Comparison of ENCODE assay signal across 24 cellular contexts in genomic region chr9:32456564-32456963, GRCh38.
A peak's percentile ranks its signal among the peaks of the same experiment; 100 is the strongest.
DNase-seq lines count a peak whose midpoint lies in the region; TF ChIP-seq lines count a peak whose summit lies in the region.
"Had no signal": no experiment of that assay in that cellular context is flagged by ENCODE, and none has a peak within 500 bp of the region (broad histone marks: within the 10 kb centered on the region; RNA-seq: fewer than 3 reads in every experiment).

No MANE protein-coding gene starts in this region.

- TF ChIP-seq CTCF in AG10803 (conservative IDR thresholded peaks at IDR 0.05; ENCODE audit: low read length) = no peak
- TF ChIP-seq CTCF in choroid plexus epithelial cell (conservative IDR thresholded peaks at IDR 0.05; ENCODE audit: low read depth, low read length) = no peak

- H3K9me3 ChIP-seq in HAP-1 = no peaks in the 10 kb centered on the region
- H3K9me3 ChIP-seq: colonic mucosa, neutrophil, testis had no signal

- H3K23ac ChIP-seq in mesendoderm (ENCODE audit: low read length) = no peak overlapping the region

- no peaks in the 10 kb centered on the region for H3K79me1 ChIP-seq in mesendoderm (ENCODE audit: low read length)

- H3K18ac ChIP-seq in mesendoderm (ENCODE audit: low read length) = no peak overlapping the region

- in situ Hi-C loops in HAP-1 (cut with MboI; ENCODE audit: low sequenced_read_pairs) = no loop called here

- no peak overlapping the region for H3K27ac ChIP-seq in mesendoderm (ENCODE audit: low read depth, low read length)
- H3K27ac ChIP-seq: colonic mucosa, neutrophil had no signal

- H3K4me3 ChIP-seq in AG10803 (ENCODE audit: low read length) = no peak overlapping the region
- H3K4me3 ChIP-seq in HAP-1 = no peak overlapping the region
- no peak overlapping the region for H3K4me3 ChIP-seq in choroid plexus epithelial cell (ENCODE audit: low read depth, low read length)
- H3K4me3 ChIP-seq in mesendoderm (ENCODE audit: low read length) = no peak overlapping the region
- H3K4me3 ChIP-seq: colonic mucosa, testis had no signal

- no peak overlapping the region for H2BK15ac ChIP-seq in mesendoderm (replicated peaks; ENCODE audit: low read depth)

- WGBS in mesendoderm (ENCODE audit: extremely low coverage, insufficient coverage, low lambda C conversion rate) = no CpG with 5 or more reads among the region's 1 CpG

- H3K4me2 ChIP-seq in mesendoderm (ENCODE audit: low read length) = no peak overlapping the region

- H3K9ac ChIP-seq in mesendoderm (ENCODE audit: low read length) = no peak overlapping the region

- H3K27me3 ChIP-seq in HAP-1 (ENCODE audit: low read depth) = no peaks in the 10 kb centered on the region
- no peaks in the 10 kb centered on the region for H3K27me3 ChIP-seq in mesendoderm (ENCODE audit: insufficient read depth, low read length, poor library complexity)
- H3K27me3 ChIP-seq: colonic mucosa, neutrophil, testis had no signal

- H3K4ac ChIP-seq in mesendoderm (ENCODE audit: low read depth, low read length) = no peak overlapping the region

- H3K79me2 ChIP-seq in mesendoderm (ENCODE audit: control insufficient read depth, insufficient read depth, low read length) = no peaks in the 10 kb centered on the region

- H3K36me3 ChIP-seq in HAP-1 (replicated peaks) = peaks cover 14% of the 10 kb centered on the region
- H3K36me3 ChIP-seq in mesendoderm (ENCODE audit: control insufficient read depth, insufficient read depth, low read length) = no peaks in the 10 kb centered on the region

- no peak overlapping the region for H2BK120ac ChIP-seq in mesendoderm (ENCODE audit: low read depth, low read length)

- H3K56ac ChIP-seq in mesendoderm (ENCODE audit: low read length) = no peak overlapping the region

- H4K8ac ChIP-seq in mesendoderm (ENCODE audit: low read depth, low read length) = no peak overlapping the region

- no peak overlapping the region for H2BK5ac ChIP-seq in mesendoderm (ENCODE audit: low read length)

- no peak overlapping the region for H4K5ac ChIP-seq in mesendoderm (ENCODE audit: low read length)

- no peak overlapping the region for H2AK5ac ChIP-seq in mesendoderm (ENCODE audit: low read length)

- H3K4me1 ChIP-seq in HAP-1 (peaks cover 11% of the 10 kb centered on the region), mesendoderm (ENCODE audit: control insufficient read depth, low read depth, low read length) (no peaks in the 10 kb centered on the region)
- H3K4me1 ChIP-seq: colonic mucosa had no signal

- DNase-seq in AG10803 (ENCODE audit: low read depth) (peak; percentile 43), HAP-1 (ENCODE audit: low spot score in 2 of 2) (peak; percentile 14 to 66), choroid plexus epithelial cell (ENCODE audit: low read depth) (peak; percentile 15), mesendoderm (peak; percentile 9), NCI-H510A treated with DMSO at 0.1 percent for 48 hours (lab: John Stamatoyannopoulos, UW) (no peak), GM19238 (ENCODE audit: insufficient read length, low spot score) (no peak), T1000 (lab: John Stamatoyannopoulos, UW) (no peak)
- DNase-seq in activated CD4-positive, CD25-positive, alpha-beta regulatory T cell (lab: John Stamatoyannopoulos, UW) = no peak
- DNase-seq: ACHN; activated gamma-delta T cell; activated naive CD8-positive, alpha-beta T cell treated with anti-CD3 and anti-CD28 coated beads, Interleukin-2, amount 50 U/mL, for 24 hours; activated T-cell treated with anti-CD3 and anti-CD28 coated beads, Interleukin-2, amount 50 U/mL, for 1 hour; C1 segment of cervical spinal cord; colonic mucosa; KG1; NCI-H1436 treated with DMSO at 0.1 percent for 48 hours; NCI-H524; retina; stimulated activated CD4-positive, alpha-beta T cell treated with anti-CD3 and anti-CD28 coated beads, Interleukin-12 subunit alpha, Interleukin-12 subunit beta, amount 100 ng/mL, for 4 hours; stimulated activated CD4-positive, alpha-beta T cell treated with anti-CD3 and anti-CD28 coated beads, Interleukin-4, amount 100 ng/mL, for 24 hours; stimulated activated naive CD4-positive, alpha-beta T cell; T-cell; testis had no signal

Comparison
In these comparisons a context has a peak if more than half of its experiments do, and no peak if none do; other contexts are left out.
1. DNase-seq: peak in AG10803 (single experiment), HAP-1 (2 of 2), choroid plexus epithelial cell (single experiment) and mesendoderm (single experiment); none in NCI-H510A treated with DMSO at 0.1 percent for 48 hours (single experiment), GM19238 (single experiment), activated CD4-positive, CD25-positive, alpha-beta regulatory T cell (0 of 4) and T1000 (single experiment).